9 cellular contexts compared by ENCODE assay signal in genomic region chr6:105135907-105136432, GRCh38. TPM values are rescaled to one million over a fixed set of nuclear protein-coding genes. Genes with fewer than 3 reads are reported as not detected.
DNase-seq lines count a peak whose midpoint lies in the region; ATAC-seq and TF ChIP-seq lines count a peak whose summit lies in the region.
"Had no signal": no experiment of that assay in that cellular context is flagged by ENCODE, and none has a peak within 500 bp of the region (broad histone marks: within the 10 kb centered on the region; RNA-seq: fewer than 3 reads in every experiment).

No MANE protein-coding gene starts in this region.

- H3K4me3 ChIP-seq in WI38 (ENCODE audit: low read depth, low read length) (peak overlapping the region; percentile 88), left ventricle myocardium inferior (peak overlapping the region; percentile 90), skeletal muscle cell (ENCODE audit: low read depth, low read length) (peak overlapping the region; percentile 81)

- intact Hi-C loops in left ventricle myocardium inferior (cut with micrococcal nuclease), result no loop called here

- no peaks in the 10 kb centered on the region for H3K27me3 ChIP-seq in left ventricle myocardium inferior (ENCODE audit: low read depth)

- H3K9me3 ChIP-seq in left ventricle myocardium inferior (replicated peaks), result no peaks in the 10 kb centered on the region

- H3K27ac ChIP-seq in left ventricle myocardium inferior (replicated peaks), result peak overlapping the region; percentile 93

- peaks cover 32% of the 10 kb centered on the region for H3K4me1 ChIP-seq in left ventricle myocardium inferior

- ATAC-seq in GM21786 (IDR thresholded peaks at IDR 0.05; ENCODE audit: unreplicated experiment), result no peak
- no peak for ATAC-seq in GM21390 (IDR thresholded peaks at IDR 0.05; ENCODE audit: unreplicated experiment)

- DNase-seq in NCI-H524 (lab: John Stamatoyannopoulos, UW) (peak; percentile 8 to 28), NCI-H524 treated with DMSO at 0.1 percent for 48 hours (lab: John Stamatoyannopoulos, UW) (no peak), left ventricle myocardium inferior (no peak), skeletal muscle cell (ENCODE audit: low read depth) (no peak), NCI-H1417 treated with DMSO at 0.1 percent for 48 hours (lab: John Stamatoyannopoulos, UW) (no peak)
- DNase-seq: DND-41 had no signal

- H3K36me3 ChIP-seq in left ventricle myocardium inferior, result no peaks in the 10 kb centered on the region

- TF ChIP-seq CTCF in WI38 (IDR thresholded peaks at IDR 0.05; ENCODE audit: low read depth, low read length) (no peak), left ventricle myocardium inferior (IDR thresholded peaks at IDR 0.05; ENCODE audit: borderline replicate concordance) (no peak)

RNA-seq across cellular contexts. Expression of gene POPDC3, which starts 43.8 kb away (rescaled TPM):
- 56.9 TPM for total RNA-seq in left ventricle myocardium inferior

Comparison
In these comparisons a context has a peak if more than half of its experiments do, and no peak if none do; other contexts are left out.
1. DNase-seq: peak in NCI-H524 (2 of 2); none in NCI-H524 treated with DMSO at 0.1 percent for 48 hours (single experiment), left ventricle myocardium inferior (single experiment), skeletal muscle cell (single experiment) and NCI-H1417 treated with DMSO at 0.1 percent for 48 hours (single experiment).
2. Peak in every context shown above with its lines, with median percentiles within 50 percentile points of each other: H3K4me3 ChIP-seq.